Comparison of ENCODE assay signal across 1 cellular context in the genomic region with DNA sequence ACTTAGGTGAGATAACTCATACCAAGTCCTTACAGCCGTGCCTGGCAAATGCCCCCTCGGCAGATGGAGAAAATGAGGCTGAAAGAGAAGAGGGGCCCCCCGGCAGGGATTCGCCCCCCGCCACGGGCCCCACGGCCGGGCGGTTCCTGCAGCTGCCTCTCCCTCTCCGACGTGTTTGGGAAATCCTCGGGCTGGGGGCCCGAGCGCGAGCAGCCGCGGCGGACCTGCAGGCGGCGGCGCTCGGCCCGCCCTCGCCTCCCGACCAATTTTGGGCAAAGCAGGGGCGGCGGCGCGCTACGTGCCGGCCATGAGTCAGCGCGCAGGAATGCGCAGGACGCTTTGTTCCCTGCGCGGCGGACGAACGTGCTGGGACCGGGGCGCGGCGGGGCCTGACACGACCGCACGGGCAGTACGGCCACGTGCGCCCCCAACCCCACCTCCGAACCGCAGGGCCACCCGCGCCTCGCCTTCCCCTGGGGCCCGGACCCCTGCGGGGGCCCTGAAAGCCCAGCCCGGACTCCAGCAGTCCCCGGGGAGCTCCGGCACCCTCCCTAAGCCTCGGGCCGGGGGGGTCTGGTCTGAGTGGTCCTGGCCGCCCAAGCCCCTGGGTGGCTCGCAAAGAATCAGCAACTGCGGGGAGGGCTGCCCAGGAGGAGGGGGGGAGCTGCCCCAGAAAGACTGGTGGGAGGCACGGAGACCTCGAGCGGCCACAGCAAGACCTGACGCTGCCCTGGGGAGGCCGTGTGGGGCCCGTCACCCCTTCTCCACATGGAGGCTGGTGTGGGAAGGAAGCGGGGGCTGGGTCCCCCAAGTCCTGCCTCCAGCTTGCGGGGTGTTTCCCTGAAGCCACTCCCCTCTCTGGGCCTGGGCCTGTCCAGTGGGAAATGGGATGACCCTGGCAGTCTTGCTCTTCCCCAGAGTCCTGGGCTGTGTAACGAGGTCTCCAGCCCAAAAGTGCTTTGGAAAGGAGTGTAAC.
TF ChIP-seq lines count a peak whose summit lies in the region.

No MANE protein-coding gene starts in this region.

TF ChIP-seq in WTC11, 78 proteins besides CTCF, POLR2A, EP300 and RAD21 (continued from another document and continues in another):
- TF ChIP-seq, protein P1, sequence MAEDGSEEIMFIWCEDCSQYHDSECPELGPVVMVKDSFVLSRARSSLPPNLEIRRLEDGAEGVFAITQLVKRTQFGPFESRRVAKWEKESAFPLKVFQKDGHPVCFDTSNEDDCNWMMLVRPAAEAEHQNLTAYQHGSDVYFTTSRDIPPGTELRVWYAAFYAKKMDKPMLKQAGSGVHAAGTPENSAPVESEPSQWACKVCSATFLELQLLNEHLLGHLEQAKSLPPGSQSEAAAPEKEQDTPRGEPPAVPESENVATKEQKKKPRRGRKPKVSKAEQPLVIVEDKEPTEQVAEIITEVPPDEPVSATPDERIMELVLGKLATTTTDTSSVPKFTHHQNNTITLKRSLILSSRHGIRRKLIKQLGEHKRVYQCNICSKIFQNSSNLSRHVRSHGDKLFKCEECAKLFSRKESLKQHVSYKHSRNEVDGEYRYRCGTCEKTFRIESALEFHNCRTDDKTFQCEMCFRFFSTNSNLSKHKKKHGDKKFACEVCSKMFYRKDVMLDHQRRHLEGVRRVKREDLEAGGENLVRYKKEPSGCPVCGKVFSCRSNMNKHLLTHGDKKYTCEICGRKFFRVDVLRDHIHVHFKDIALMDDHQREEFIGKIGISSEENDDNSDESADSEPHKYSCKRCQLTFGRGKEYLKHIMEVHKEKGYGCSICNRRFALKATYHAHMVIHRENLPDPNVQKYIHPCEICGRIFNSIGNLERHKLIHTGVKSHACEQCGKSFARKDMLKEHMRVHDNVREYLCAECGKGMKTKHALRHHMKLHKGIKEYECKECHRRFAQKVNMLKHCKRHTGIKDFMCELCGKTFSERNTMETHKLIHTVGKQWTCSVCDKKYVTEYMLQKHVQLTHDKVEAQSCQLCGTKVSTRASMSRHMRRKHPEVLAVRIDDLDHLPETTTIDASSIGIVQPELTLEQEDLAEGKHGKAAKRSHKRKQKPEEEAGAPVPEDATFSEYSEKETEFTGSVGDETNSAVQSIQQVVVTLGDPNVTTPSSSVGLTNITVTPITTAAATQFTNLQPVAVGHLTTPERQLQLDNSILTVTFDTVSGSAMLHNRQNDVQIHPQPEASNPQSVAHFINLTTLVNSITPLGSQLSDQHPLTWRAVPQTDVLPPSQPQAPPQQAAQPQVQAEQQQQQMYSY (CRISPR knock-in tag; IDR thresholded peaks at IDR 0.05), result no peak
- TF ChIP-seq, protein P2, sequence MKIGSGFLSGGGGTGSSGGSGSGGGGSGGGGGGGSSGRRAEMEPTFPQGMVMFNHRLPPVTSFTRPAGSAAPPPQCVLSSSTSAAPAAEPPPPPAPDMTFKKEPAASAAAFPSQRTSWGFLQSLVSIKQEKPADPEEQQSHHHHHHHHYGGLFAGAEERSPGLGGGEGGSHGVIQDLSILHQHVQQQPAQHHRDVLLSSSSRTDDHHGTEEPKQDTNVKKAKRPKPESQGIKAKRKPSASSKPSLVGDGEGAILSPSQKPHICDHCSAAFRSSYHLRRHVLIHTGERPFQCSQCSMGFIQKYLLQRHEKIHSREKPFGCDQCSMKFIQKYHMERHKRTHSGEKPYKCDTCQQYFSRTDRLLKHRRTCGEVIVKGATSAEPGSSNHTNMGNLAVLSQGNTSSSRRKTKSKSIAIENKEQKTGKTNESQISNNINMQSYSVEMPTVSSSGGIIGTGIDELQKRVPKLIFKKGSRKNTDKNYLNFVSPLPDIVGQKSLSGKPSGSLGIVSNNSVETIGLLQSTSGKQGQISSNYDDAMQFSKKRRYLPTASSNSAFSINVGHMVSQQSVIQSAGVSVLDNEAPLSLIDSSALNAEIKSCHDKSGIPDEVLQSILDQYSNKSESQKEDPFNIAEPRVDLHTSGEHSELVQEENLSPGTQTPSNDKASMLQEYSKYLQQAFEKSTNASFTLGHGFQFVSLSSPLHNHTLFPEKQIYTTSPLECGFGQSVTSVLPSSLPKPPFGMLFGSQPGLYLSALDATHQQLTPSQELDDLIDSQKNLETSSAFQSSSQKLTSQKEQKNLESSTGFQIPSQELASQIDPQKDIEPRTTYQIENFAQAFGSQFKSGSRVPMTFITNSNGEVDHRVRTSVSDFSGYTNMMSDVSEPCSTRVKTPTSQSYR (CRISPR knock-in tag; IDR thresholded peaks at IDR 0.05), result peak; percentile 23; the same call in 1 of the 2 replicates
- TF ChIP-seq CBFB (CRISPR knock-in tag; IDR thresholded peaks at IDR 0.05; ENCODE audit: low read depth) (no peak), SP1 (CRISPR knock-in tag; conservative IDR thresholded peaks at IDR 0.05) (peak; percentile 33; the same call in 1 of the 2 replicates), TEAD4 (CRISPR knock-in tag; IDR thresholded peaks at IDR 0.05) (peak; percentile 89), CREM (CRISPR knock-in tag; IDR thresholded peaks at IDR 0.05) (peak; percentile 76; the same call in 1 of the 2 replicates), ZNF423 (CRISPR knock-in tag; IDR thresholded peaks at IDR 0.05) (peak; percentile 82), SMAD3 (CRISPR knock-in tag; IDR thresholded peaks at IDR 0.05; ENCODE audit: borderline replicate concordance) (0 out of 2 replicates have a peak, but pooled peaks have one; percentile 19), ZNF416 (CRISPR knock-in tag; IDR thresholded peaks at IDR 0.05) (no peak), KAT7 (CRISPR knock-in tag; IDR thresholded peaks at IDR 0.05; ENCODE audit: borderline replicate concordance) (0 out of 2 replicates have a peak, but pooled peaks have one; percentile 76), NFE2L1 (CRISPR knock-in tag; IDR thresholded peaks at IDR 0.05) (peak; percentile 88), ZNF138 (CRISPR knock-in tag; conservative IDR thresholded peaks at IDR 0.05) (no peak), NR2C2 (CRISPR knock-in tag; IDR thresholded peaks at IDR 0.05) (0 out of 2 replicates have a peak, but pooled peaks have one; percentile 31), JAZF1 (CRISPR knock-in tag; IDR thresholded peaks at IDR 0.05) (no peak), FOXK1 (CRISPR knock-in tag; IDR thresholded peaks at IDR 0.05) (peak; percentile 83)
- TF ChIP-seq, protein P3, sequence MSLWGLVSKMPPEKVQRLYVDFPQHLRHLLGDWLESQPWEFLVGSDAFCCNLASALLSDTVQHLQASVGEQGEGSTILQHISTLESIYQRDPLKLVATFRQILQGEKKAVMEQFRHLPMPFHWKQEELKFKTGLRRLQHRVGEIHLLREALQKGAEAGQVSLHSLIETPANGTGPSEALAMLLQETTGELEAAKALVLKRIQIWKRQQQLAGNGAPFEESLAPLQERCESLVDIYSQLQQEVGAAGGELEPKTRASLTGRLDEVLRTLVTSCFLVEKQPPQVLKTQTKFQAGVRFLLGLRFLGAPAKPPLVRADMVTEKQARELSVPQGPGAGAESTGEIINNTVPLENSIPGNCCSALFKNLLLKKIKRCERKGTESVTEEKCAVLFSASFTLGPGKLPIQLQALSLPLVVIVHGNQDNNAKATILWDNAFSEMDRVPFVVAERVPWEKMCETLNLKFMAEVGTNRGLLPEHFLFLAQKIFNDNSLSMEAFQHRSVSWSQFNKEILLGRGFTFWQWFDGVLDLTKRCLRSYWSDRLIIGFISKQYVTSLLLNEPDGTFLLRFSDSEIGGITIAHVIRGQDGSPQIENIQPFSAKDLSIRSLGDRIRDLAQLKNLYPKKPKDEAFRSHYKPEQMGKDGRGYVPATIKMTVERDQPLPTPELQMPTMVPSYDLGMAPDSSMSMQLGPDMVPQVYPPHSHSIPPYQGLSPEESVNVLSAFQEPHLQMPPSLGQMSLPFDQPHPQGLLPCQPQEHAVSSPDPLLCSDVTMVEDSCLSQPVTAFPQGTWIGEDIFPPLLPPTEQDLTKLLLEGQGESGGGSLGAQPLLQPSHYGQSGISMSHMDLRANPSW (CRISPR knock-in tag; conservative IDR thresholded peaks at IDR 0.05; ENCODE audit: low read depth), result no peak
- TF ChIP-seq, protein P4, sequence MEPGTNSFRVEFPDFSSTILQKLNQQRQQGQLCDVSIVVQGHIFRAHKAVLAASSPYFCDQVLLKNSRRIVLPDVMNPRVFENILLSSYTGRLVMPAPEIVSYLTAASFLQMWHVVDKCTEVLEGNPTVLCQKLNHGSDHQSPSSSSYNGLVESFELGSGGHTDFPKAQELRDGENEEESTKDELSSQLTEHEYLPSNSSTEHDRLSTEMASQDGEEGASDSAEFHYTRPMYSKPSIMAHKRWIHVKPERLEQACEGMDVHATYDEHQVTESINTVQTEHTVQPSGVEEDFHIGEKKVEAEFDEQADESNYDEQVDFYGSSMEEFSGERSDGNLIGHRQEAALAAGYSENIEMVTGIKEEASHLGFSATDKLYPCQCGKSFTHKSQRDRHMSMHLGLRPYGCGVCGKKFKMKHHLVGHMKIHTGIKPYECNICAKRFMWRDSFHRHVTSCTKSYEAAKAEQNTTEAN (CRISPR knock-in tag; IDR thresholded peaks at IDR 0.05), result no peak
- TF ChIP-seq, protein P5, sequence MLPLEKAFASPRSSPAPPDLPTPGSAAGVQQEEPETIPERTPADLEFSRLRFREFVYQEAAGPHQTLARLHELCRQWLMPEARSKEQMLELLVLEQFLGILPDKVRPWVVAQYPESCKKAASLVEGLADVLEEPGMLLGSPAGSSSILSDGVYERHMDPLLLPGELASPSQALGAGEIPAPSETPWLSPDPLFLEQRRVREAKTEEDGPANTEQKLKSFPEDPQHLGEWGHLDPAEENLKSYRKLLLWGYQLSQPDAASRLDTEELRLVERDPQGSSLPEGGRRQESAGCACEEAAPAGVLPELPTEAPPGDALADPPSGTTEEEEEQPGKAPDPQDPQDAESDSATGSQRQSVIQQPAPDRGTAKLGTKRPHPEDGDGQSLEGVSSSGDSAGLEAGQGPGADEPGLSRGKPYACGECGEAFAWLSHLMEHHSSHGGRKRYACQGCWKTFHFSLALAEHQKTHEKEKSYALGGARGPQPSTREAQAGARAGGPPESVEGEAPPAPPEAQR (CRISPR knock-in tag; IDR thresholded peaks at IDR 0.05), result no peak
- TF ChIP-seq, protein P6, sequence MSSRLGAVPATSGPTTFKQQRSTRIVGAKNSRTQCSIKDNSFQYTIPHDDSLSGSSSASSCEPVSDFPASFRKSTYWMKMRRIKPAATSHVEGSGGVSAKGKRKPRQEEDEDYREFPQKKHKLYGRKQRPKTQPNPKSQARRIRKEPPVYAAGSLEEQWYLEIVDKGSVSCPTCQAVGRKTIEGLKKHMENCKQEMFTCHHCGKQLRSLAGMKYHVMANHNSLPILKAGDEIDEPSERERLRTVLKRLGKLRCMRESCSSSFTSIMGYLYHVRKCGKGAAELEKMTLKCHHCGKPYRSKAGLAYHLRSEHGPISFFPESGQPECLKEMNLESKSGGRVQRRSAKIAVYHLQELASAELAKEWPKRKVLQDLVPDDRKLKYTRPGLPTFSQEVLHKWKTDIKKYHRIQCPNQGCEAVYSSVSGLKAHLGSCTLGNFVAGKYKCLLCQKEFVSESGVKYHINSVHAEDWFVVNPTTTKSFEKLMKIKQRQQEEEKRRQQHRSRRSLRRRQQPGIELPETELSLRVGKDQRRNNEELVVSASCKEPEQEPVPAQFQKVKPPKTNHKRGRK (CRISPR knock-in tag; IDR thresholded peaks at IDR 0.05; ENCODE audit: borderline replicate concordance), result no peak
- TF ChIP-seq, protein P7, sequence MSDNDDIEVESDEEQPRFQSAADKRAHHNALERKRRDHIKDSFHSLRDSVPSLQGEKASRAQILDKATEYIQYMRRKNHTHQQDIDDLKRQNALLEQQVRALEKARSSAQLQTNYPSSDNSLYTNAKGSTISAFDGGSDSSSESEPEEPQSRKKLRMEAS (CRISPR knock-in tag; IDR thresholded peaks at IDR 0.05), result peak; percentile 97
- TF ChIP-seq, protein P8, sequence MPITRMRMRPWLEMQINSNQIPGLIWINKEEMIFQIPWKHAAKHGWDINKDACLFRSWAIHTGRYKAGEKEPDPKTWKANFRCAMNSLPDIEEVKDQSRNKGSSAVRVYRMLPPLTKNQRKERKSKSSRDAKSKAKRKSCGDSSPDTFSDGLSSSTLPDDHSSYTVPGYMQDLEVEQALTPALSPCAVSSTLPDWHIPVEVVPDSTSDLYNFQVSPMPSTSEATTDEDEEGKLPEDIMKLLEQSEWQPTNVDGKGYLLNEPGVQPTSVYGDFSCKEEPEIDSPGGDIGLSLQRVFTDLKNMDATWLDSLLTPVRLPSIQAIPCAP (CRISPR knock-in tag; IDR thresholded peaks at IDR 0.05), result 0 out of 2 replicates have a peak, but pooled peaks have one; percentile 8
- TF ChIP-seq, protein P9, sequence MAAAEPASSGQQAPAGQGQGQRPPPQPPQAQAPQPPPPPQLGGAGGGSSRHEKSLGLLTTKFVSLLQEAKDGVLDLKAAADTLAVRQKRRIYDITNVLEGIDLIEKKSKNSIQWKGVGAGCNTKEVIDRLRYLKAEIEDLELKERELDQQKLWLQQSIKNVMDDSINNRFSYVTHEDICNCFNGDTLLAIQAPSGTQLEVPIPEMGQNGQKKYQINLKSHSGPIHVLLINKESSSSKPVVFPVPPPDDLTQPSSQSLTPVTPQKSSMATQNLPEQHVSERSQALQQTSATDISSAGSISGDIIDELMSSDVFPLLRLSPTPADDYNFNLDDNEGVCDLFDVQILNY (CRISPR knock-in tag; IDR thresholded peaks at IDR 0.05), result 0 out of 2 replicates have a peak, but pooled peaks have one; percentile 76
- TF ChIP-seq, protein P10, sequence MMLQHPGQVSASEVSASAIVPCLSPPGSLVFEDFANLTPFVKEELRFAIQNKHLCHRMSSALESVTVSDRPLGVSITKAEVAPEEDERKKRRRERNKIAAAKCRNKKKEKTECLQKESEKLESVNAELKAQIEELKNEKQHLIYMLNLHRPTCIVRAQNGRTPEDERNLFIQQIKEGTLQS (CRISPR knock-in tag; conservative IDR thresholded peaks at IDR 0.05), result peak; percentile 83; the same call in 1 of the 2 replicates
- TF ChIP-seq, protein P11, sequence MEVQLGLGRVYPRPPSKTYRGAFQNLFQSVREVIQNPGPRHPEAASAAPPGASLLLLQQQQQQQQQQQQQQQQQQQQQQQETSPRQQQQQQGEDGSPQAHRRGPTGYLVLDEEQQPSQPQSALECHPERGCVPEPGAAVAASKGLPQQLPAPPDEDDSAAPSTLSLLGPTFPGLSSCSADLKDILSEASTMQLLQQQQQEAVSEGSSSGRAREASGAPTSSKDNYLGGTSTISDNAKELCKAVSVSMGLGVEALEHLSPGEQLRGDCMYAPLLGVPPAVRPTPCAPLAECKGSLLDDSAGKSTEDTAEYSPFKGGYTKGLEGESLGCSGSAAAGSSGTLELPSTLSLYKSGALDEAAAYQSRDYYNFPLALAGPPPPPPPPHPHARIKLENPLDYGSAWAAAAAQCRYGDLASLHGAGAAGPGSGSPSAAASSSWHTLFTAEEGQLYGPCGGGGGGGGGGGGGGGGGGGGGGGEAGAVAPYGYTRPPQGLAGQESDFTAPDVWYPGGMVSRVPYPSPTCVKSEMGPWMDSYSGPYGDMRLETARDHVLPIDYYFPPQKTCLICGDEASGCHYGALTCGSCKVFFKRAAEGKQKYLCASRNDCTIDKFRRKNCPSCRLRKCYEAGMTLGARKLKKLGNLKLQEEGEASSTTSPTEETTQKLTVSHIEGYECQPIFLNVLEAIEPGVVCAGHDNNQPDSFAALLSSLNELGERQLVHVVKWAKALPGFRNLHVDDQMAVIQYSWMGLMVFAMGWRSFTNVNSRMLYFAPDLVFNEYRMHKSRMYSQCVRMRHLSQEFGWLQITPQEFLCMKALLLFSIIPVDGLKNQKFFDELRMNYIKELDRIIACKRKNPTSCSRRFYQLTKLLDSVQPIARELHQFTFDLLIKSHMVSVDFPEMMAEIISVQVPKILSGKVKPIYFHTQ (CRISPR knock-in tag; IDR thresholded peaks at IDR 0.05), result no peak
- TF ChIP-seq, protein P12, sequence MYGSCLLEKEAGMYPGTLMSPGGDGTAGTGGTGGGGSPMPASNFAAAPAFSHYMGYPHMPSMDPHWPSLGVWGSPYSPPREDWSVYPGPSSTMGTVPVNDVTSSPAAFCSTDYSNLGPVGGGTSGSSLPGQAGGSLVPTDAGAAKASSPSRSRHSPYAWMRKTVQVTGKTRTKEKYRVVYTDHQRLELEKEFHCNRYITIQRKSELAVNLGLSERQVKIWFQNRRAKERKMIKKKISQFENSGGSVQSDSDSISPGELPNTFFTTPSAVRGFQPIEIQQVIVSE (CRISPR knock-in tag; IDR thresholded peaks at IDR 0.05; ENCODE audit: borderline replicate concordance), result no peak
